In genomic region chr6:22570185-22570551, GRCh38 we compare ENCODE assay signal across 24 cellular contexts. TPM values are rescaled to one million over a fixed set of nuclear protein-coding genes. Genes with fewer than 3 reads are reported as not detected.
"Had no signal": no experiment of that assay in that cellular context is flagged by ENCODE, and none has a peak within 500 bp of the region (broad histone marks: within the 10 kb centered on the region; RNA-seq: fewer than 3 reads in every experiment).

No MANE protein-coding gene starts in this region.

- H3K27ac Mint-ChIP-seq: effector memory CD8-positive, alpha-beta T cell; naive thymus-derived CD4-positive, alpha-beta T cell; nephron progenitor cell had no signal

- H3K4me3 ChIP-seq: esophagus muscularis mucosa, gastrocnemius medialis, heart right ventricle, left lung, right atrium auricular region, suprapubic skin, tibial artery, upper lobe of left lung, uterus had no signal

- H3K4me1 Mint-ChIP-seq: naive thymus-derived CD4-positive, alpha-beta T cell; nephron progenitor cell had no signal

- H3K36me3 Mint-ChIP-seq: naive thymus-derived CD4-positive, alpha-beta T cell had no signal

- H3K9me3 ChIP-seq: esophagus muscularis mucosa, gastrocnemius medialis, neutrophil, right atrium auricular region, suprapubic skin, tibial artery, upper lobe of left lung, uterus had no signal

- ATAC-seq: effector memory CD8-positive, alpha-beta T cell; gastrocnemius medialis; left lung; naive thymus-derived CD4-positive, alpha-beta T cell had no signal

- H3K4me3 Mint-ChIP-seq: effector memory CD8-positive, alpha-beta T cell; naive thymus-derived CD4-positive, alpha-beta T cell; nephron progenitor cell had no signal

- H3K27me3 ChIP-seq: esophagus muscularis mucosa, gastrocnemius medialis, heart right ventricle, left lung, neutrophil, right atrium auricular region, suprapubic skin, tibial artery, upper lobe of left lung, uterus had no signal

- H3K36me3 ChIP-seq: esophagus muscularis mucosa, gastrocnemius medialis, heart right ventricle, left lung, neutrophil, right atrium auricular region, suprapubic skin, tibial artery, upper lobe of left lung, uterus had no signal

- DNase-seq: effector memory CD8-positive, alpha-beta T cell; gastrocnemius medialis; heart right ventricle; islet precursor cell; naive thymus-derived CD4-positive, alpha-beta T cell; nephron progenitor cell; small intestine; stimulated activated CD4-positive, alpha-beta T cell treated with anti-CD3 and anti-CD28 coated beads, Interleukin-12 subunit alpha, Interleukin-12 subunit beta, amount 100 ng/mL, for 4 hours; stimulated activated CD4-positive, alpha-beta T cell treated with anti-CD3 and anti-CD28 coated beads, Interleukin-2, amount 100 ng/mL, for 48 hours; stimulated activated naive CD4-positive, alpha-beta T cell treated with Interleukin-2 at 50 U/mL for 16 hours; tibial artery; uterus had no signal

- H3K27me3 Mint-ChIP-seq: effector memory CD8-positive, alpha-beta T cell; naive thymus-derived CD4-positive, alpha-beta T cell had no signal

- H3K27ac ChIP-seq: epithelial cell of prostate, esophagus muscularis mucosa, gastrocnemius medialis, heart right ventricle, left lung, neutrophil, right atrium auricular region, suprapubic skin, tibial artery, upper lobe of left lung, uterus had no signal

- H3K4me1 ChIP-seq: esophagus muscularis mucosa, gastrocnemius medialis, heart right ventricle, left lung, right atrium auricular region, suprapubic skin, tibial artery, upper lobe of left lung, uterus had no signal

RNA-seq across cellular contexts. Expression of gene HDGFL1, which starts 0.8 kb away (rescaled TPM):
- total RNA-seq: esophagus muscularis mucosa; fibroblast of villous mesenchyme; gastrocnemius medialis; heart right ventricle; left lung; lung microvascular endothelial cell; mesenteric fat pad; mononuclear cell; naive thymus-derived CD4-positive, alpha-beta T cell; osteoblast; right atrium auricular region; suprapubic skin; upper lobe of left lung; uterus had no signal
- polyA plus RNA-seq: heart right ventricle; naive thymus-derived CD4-positive, alpha-beta T cell; small intestine had no signal
